ENCODE assay signal across 19 cellular contexts in the genomic region with DNA sequence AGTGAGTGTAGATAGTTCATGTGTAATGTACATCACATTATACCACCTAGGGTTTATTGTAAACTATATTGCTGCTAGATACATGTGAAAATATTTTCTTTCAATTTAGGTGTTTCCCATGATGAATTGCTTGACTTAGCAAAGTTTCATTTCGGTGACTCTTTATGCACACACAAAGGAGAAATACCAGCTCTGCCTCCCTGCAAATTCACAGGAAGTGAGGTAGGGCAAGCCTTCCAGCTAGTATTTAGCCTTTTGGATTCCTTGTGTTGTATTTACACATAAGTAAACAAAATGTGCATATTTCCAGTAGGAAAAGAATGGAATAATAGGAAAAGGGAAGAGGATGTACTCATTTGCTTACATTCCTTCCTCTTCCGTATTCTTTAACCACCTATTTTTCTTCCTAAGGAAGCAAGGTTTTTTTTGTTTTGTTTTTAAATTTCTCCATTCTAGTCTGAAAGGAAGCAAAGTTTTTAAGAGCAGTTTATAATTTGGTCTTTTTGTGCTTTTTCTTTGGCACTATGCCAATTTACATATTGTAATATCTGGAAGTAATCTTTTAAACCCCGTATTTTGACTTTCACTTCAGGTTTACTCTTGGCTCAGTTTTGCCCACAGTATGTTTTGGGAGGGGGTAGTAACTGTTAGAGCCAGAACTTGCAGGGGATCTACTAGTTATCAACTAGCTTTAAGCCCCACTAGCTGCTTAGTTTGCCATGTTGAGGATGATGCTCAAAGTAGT. TPM values are rescaled to one million over a fixed set of nuclear protein-coding genes. Genes with fewer than 3 reads are reported as not detected.
DNase-seq lines count a peak whose midpoint lies in the region; ATAC-seq, FAIRE-seq and TF ChIP-seq lines count a peak whose summit lies in the region.
"Had no signal": no experiment of that assay in that cellular context is flagged by ENCODE, and none has a peak within 500 bp of the region (broad histone marks: within the 10 kb centered on the region; RNA-seq: fewer than 3 reads in every experiment).

No MANE protein-coding gene starts in this region.

- H3K4me1 ChIP-seq in effector memory CD4-positive, alpha-beta T cell (ENCODE audit: control insufficient read depth, insufficient read depth, low read length, poor library complexity, severe bottlenecking) = no peaks in the 10 kb centered on the region
- H3K4me1 ChIP-seq: uterus had no signal

- no peak overlapping the region for H3K4me3 Mint-ChIP-seq in activated CD4-positive, alpha-beta T cell treated with anti-CD3 and anti-CD28 coated beads for 36 hours
- H3K4me3 Mint-ChIP-seq: CD8-positive, alpha-beta T cell had no signal

- H3K9me3 Mint-ChIP-seq in activated CD4-positive, alpha-beta T cell treated with anti-CD3 and anti-CD28 coated beads for 36 hours (ENCODE audit: low read depth) = peaks cover 2% of the 10 kb centered on the region
- H3K9me3 Mint-ChIP-seq: CD8-positive, alpha-beta T cell had no signal

- no peak overlapping the region for H3K4me3 ChIP-seq in effector memory CD4-positive, alpha-beta T cell (ENCODE audit: insufficient read depth, low read depth, low read length, poor library complexity, severe bottlenecking)
- H3K4me3 ChIP-seq: heart right ventricle, uterus had no signal

- CTCF ChIA-PET in activated CD4-positive, alpha-beta T cell treated with anti-CD3 and anti-CD28 coated beads for 36 hours (lab: Charles Lee) = interaction anchor here (0.6 to 1.5 kb wide), 3 partner anchors 8 to 353 kb away, joined by 3 to 4 read pairs (median 3); no protein-coding TSS in a partner anchor

- H3K27ac Mint-ChIP-seq in activated CD4-positive, alpha-beta T cell treated with anti-CD3 and anti-CD28 coated beads for 36 hours = peak overlapping the region; percentile 37
- H3K27ac Mint-ChIP-seq: CD8-positive, alpha-beta T cell had no signal

- H3K4me1 Mint-ChIP-seq in activated CD4-positive, alpha-beta T cell treated with anti-CD3 and anti-CD28 coated beads for 36 hours = peaks cover 26% of the 10 kb centered on the region

- ATAC-seq in activated CD4-positive, alpha-beta T cell treated with anti-CD3 and anti-CD28 coated beads for 36 hours = peak; percentile 72
- peak; percentile 14; the same call in 2 of the 3 replicates for ATAC-seq in SK-N-SH treated with all-trans-retinoic acid at 6 μM for 48 hours
- ATAC-seq in HG02981 (IDR thresholded peaks at IDR 0.05; ENCODE audit: unreplicated experiment) = no peak
- ATAC-seq: CD8-positive, alpha-beta T cell; heart right ventricle had no signal

- H3K36me3 ChIP-seq in effector memory CD4-positive, alpha-beta T cell (ENCODE audit: control insufficient read depth, insufficient read depth, low read length) = peaks cover 80% of the 10 kb centered on the region
- H3K36me3 ChIP-seq: uterus had no signal

- no peaks in the 10 kb centered on the region for H3K27me3 Mint-ChIP-seq in activated CD4-positive, alpha-beta T cell treated with anti-CD3 and anti-CD28 coated beads for 36 hours

- intact Hi-C loops in activated CD4-positive, alpha-beta T cell treated with anti-CD3 and anti-CD28 coated beads for 36 hours (cut with DNase I, micrococcal nuclease) = loop anchor here in 1 of 2 experiments (2.0 kb wide), 1 partner anchor 17 kb away; no protein-coding TSS in a partner anchor

- H3K27me3 ChIP-seq in effector memory CD4-positive, alpha-beta T cell (replicated peaks; ENCODE audit: control insufficient read depth, insufficient read depth, low read length, poor library complexity, severe bottlenecking) = no peaks in the 10 kb centered on the region
- H3K27me3 ChIP-seq: brain microvascular endothelial cell, heart right ventricle had no signal

- H3K27ac ChIP-seq in effector memory CD4-positive, alpha-beta T cell (ENCODE audit: insufficient read depth, low read length, poor library complexity, severe bottlenecking) = no peak overlapping the region
- H3K27ac ChIP-seq: brain microvascular endothelial cell, uterus had no signal

- H3K9me3 ChIP-seq in effector memory CD4-positive, alpha-beta T cell (ENCODE audit: control insufficient read depth, low read length) = no peaks in the 10 kb centered on the region
- H3K9me3 ChIP-seq: heart right ventricle, uterus had no signal

- POLR2A ChIA-PET in activated CD4-positive, alpha-beta T cell treated with anti-CD3 and anti-CD28 coated beads for 36 hours (lab: Charles Lee) = interaction anchor here (0.8 kb wide), 1 partner anchor 9 kb away, joined by 3 read pairs; no protein-coding TSS in a partner anchor

- FAIRE-seq in GM18507 (lab: Jason Lieb, UNC) = peak; percentile 56
- FAIRE-seq in islet of Langerhans (lab: Jason Lieb, UNC) = peak; percentile 21

- DNase-seq in activated CD4-positive, alpha-beta T cell treated with anti-CD3 and anti-CD28 coated beads for 36 hours = no peak
- DNase-seq in activated CD4-positive, alpha-beta T cell treated with anti-CD3 and anti-CD28 coated beads for 48 hours = no peak
- DNase-seq in GM18507 (ENCODE audit: extremely low spot score, insufficient read length, low read depth) (no peak), NCI-H146 treated with DMSO at 0.1 percent for 48 hours (lab: John Stamatoyannopoulos, UW; ENCODE audit: unreplicated experiment) (no peak)
- no peak for DNase-seq in effector memory CD4-positive, alpha-beta T cell
- DNase-seq: activated CD8-positive, alpha-beta memory T cell treated with anti-CD3 and anti-CD28 coated beads for 24 hours; activated gamma-delta T cell; brain microvascular endothelial cell; CD8-positive, alpha-beta T cell; heart right ventricle; islet precursor cell; NCI-H187 treated with DMSO at 0.1 percent for 48 hours; NCI-H524; stimulated activated CD4-positive, alpha-beta T cell treated with anti-CD3 and anti-CD28 coated beads, Interleukin-12 subunit alpha, Interleukin-12 subunit beta, amount 100 ng/mL, for 4 hours; stimulated activated naive CD4-positive, alpha-beta T cell treated with Interleukin-2 at 50 U/mL for 16 hours; uterus had no signal

- H3K36me3 Mint-ChIP-seq in activated CD4-positive, alpha-beta T cell treated with anti-CD3 and anti-CD28 coated beads for 36 hours (ENCODE audit: low read depth) = peaks cover 66% of the 10 kb centered on the region

TF ChIP-seq in SK-N-SH treated with all-trans-retinoic acid at 6 μM for 48 hours, 23 proteins besides CTCF, POLR2A, EP300 and RAD21:
- TF ChIP-seq ARNTL (CRISPR knock-in tag; IDR thresholded peaks at IDR 0.05; ENCODE audit: borderline replicate concordance, low read depth) = no peak
- no peak for TF ChIP-seq TCF4 (CRISPR knock-in tag; IDR thresholded peaks at IDR 0.05; ENCODE audit: borderline replicate concordance)
- no peak for TF ChIP-seq RARB (CRISPR knock-in tag; IDR thresholded peaks at IDR 0.05)
- TF ChIP-seq ESRRG (CRISPR knock-in tag; IDR thresholded peaks at IDR 0.05) = no peak
- TF ChIP-seq, protein P1, sequence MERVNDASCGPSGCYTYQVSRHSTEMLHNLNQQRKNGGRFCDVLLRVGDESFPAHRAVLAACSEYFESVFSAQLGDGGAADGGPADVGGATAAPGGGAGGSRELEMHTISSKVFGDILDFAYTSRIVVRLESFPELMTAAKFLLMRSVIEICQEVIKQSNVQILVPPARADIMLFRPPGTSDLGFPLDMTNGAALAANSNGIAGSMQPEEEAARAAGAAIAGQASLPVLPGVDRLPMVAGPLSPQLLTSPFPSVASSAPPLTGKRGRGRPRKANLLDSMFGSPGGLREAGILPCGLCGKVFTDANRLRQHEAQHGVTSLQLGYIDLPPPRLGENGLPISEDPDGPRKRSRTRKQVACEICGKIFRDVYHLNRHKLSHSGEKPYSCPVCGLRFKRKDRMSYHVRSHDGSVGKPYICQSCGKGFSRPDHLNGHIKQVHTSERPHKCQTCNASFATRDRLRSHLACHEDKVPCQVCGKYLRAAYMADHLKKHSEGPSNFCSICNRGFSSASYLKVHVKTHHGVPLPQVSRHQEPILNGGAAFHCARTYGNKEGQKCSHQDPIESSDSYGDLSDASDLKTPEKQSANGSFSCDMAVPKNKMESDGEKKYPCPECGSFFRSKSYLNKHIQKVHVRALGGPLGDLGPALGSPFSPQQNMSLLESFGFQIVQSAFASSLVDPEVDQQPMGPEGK (CRISPR knock-in tag; IDR thresholded peaks at IDR 0.05; ENCODE audit: borderline replicate concordance) = no peak
- no peak for TF ChIP-seq ZNF8 (CRISPR knock-in tag; IDR thresholded peaks at IDR 0.05)
- TF ChIP-seq SNAI2 (CRISPR knock-in tag; IDR thresholded peaks at IDR 0.05) = no peak
- no peak for TF ChIP-seq ZNF565 (CRISPR knock-in tag; conservative IDR thresholded peaks at IDR 0.05; ENCODE audit: low read depth)
- no peak for TF ChIP-seq BACH2 (CRISPR knock-in tag; IDR thresholded peaks at IDR 0.05; ENCODE audit: borderline replicate concordance)
TF ChIP-seq in SK-N-SH treated with all-trans-retinoic acid at 6 μM for 48 hours: peak in this region for 0.

RNA-seq across cellular contexts. Expression of a gene that starts 10.4 kb away (rescaled TPM):
- 10 to 100 TPM; 70.7 to 86.9 TPM for total RNA-seq in activated CD4-positive, alpha-beta T cell treated with anti-CD3 and anti-CD28 coated beads for 36 hours

RNA-seq across cellular contexts. Expression of a gene that starts 36.9 kb away (rescaled TPM):
- 10 to 100 TPM; 50.0 to 56.2 TPM for total RNA-seq in activated CD4-positive, alpha-beta T cell treated with anti-CD3 and anti-CD28 coated beads for 36 hours

RNA-seq across cellular contexts. Expression of a gene that starts 39.8 kb away (rescaled TPM):
- total RNA-seq in activated CD4-positive, alpha-beta T cell treated with anti-CD3 and anti-CD28 coated beads for 36 hours = 100 to 1,000 TPM; 145 to 161 TPM
